Comparison of ENCODE assay signal across 17 cellular contexts in the genomic region with DNA sequence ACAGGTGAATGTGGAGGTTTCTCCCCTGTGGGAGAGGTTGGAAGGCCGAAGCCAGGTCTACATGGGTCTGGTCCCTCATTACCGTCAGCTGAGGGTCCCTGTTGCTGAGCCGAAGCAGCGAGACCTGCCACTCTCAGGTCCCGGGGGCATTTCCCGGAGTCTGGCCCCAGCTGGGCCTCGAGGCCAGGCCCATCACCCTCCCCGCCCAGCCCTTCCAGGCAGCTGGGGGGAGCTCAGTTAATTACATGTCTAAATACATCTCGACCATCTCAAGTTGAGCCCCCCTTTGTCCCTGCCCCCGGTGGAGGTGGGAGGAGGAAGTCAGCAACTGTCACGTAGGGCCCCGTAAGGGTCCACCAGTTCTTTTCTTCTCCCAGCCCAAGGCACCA.
"Had no signal": no experiment of that assay in that cellular context is flagged by ENCODE, and none has a peak within 500 bp of the region (broad histone marks: within the 10 kb centered on the region; RNA-seq: fewer than 3 reads in every experiment).

No MANE protein-coding gene starts in this region.

- H3K27me3 ChIP-seq: testis had no signal

- H3K9me3 ChIP-seq: colonic mucosa, prostate gland, testis had no signal

- H3K27ac Mint-ChIP-seq: activated CD4-positive, alpha-beta memory T cell treated with anti-CD3 and anti-CD28 coated beads for 36 hours; activated naive CD8-positive, alpha-beta T cell treated with anti-CD3 and anti-CD28 coated beads, Interleukin-2, amount 10 ng/mL, durations not matched to agents 7 days and 5 days; activated T-cell treated with anti-CD3 and anti-CD28 coated beads, Interleukin-2, amount 50 U/mL, for 72 hours; stimulated activated naive CD8-positive, alpha-beta T cell treated with anti-CD3 and anti-CD28 coated beads, Interleukin-15, amount 100 ng/mL, for 72 hours had no signal

- H3K9me3 Mint-ChIP-seq: activated naive CD8-positive, alpha-beta T cell treated with anti-CD3 and anti-CD28 coated beads, Interleukin-2, amount 10 ng/mL, durations not matched to agents 7 days and 5 days; activated T-cell treated with anti-CD3 and anti-CD28 coated beads, Interleukin-2, amount 50 U/mL, for 72 hours; stimulated activated naive CD8-positive, alpha-beta T cell treated with anti-CD3 and anti-CD28 coated beads, Interleukin-15, amount 100 ng/mL, for 72 hours had no signal

- H3K36me3 Mint-ChIP-seq: activated CD4-positive, alpha-beta memory T cell treated with anti-CD3 and anti-CD28 coated beads for 36 hours; activated naive CD8-positive, alpha-beta T cell treated with anti-CD3 and anti-CD28 coated beads, Interleukin-2, amount 10 ng/mL, durations not matched to agents 7 days and 5 days had no signal

- DNase-seq: activated CD4-positive, alpha-beta memory T cell treated with anti-CD3 and anti-CD28 coated beads for 36 hours; activated naive CD8-positive, alpha-beta T cell treated with anti-CD3 and anti-CD28 coated beads, Interleukin-2, amount 10 ng/mL, durations not matched to agents 7 days and 5 days; activated T-cell treated with anti-CD3 and anti-CD28 coated beads, Interleukin-2, amount 50 U/mL, for 72 hours; caudate nucleus; colonic mucosa; foreskin melanocyte; hypothalamus; mammary epithelial cell; stimulated activated CD4-positive, alpha-beta T cell treated with anti-CD3 and anti-CD28 coated beads, Interleukin-4, amount 100 ng/mL, for 1 hour; stimulated activated CD8-positive, alpha-beta memory T cell treated with anti-CD3 and anti-CD28 coated beads, Interleukin-4, amount 100 ng/mL, for 48 hours; stimulated activated naive CD8-positive, alpha-beta T cell treated with anti-CD3 and anti-CD28 coated beads, Interleukin-15, amount 100 ng/mL, for 72 hours; T1000; testis had no signal

- H3K4me3 Mint-ChIP-seq: activated CD4-positive, alpha-beta memory T cell treated with anti-CD3 and anti-CD28 coated beads for 36 hours; activated naive CD8-positive, alpha-beta T cell treated with anti-CD3 and anti-CD28 coated beads, Interleukin-2, amount 10 ng/mL, durations not matched to agents 7 days and 5 days had no signal

- H3K4me1 ChIP-seq: prostate gland had no signal

- ATAC-seq: activated T-cell treated with anti-CD3 and anti-CD28 coated beads, Interleukin-2, amount 50 U/mL, for 72 hours; stimulated activated naive CD8-positive, alpha-beta T cell treated with anti-CD3 and anti-CD28 coated beads, Interleukin-15, amount 100 ng/mL, for 72 hours had no signal

- H3K4me3 ChIP-seq: colonic mucosa, prostate gland, testis had no signal

- H3K27ac ChIP-seq: colonic mucosa, prostate gland, testis, VCaP had no signal

- H3K36me3 ChIP-seq: colonic mucosa, prostate gland had no signal

- FAIRE-seq: astrocyte, endothelial cell of umbilical vein had no signal
